In the genomic region with DNA sequence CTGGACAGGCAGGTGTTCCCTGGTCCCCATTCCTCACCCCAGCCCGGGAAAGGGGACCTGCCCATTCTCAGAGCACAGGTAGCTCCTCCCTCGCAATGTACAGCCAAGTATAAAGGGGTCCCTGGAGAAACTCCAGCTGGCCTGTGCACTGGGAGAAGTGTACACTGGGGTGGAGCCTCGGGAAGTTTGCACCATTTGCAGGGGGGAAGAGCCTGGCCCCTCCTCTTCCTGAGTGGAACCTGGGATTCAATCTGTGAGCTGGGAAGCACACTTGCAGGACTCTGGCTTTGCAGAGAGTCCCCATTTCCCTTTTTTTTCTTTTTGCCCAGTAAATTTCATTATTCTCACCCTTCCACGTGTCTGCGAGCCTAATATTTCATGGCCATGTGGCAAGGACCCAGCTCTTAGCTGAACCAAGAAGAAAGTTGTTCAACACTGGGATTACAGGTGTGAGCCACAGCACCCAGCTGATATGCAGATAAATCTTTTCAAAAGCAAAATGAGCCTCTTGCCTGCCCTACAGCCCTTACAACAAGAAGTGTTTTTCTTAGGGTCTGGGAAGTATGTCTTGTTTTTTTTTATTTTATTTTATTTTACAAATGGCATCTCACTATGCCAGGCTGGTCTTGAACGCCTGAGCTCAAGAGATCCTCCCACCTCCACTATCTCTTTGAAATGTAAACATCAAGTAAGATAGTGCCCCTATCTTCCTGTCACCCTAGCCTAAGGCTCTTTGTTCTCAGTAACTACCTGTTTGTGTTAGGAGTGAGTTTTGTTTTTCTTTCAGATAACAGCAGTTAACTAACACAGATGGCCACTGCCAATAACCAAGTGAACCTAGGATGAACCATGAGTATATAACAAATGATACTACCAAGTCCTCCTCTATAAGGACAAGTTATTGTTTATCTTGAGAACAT, we compare ENCODE assay signal across 1 cellular context.
TF ChIP-seq lines count a peak whose summit lies in the region.

No MANE protein-coding gene starts in this region.

TF ChIP-seq in HepG2, 621 proteins besides CTCF, POLR2A, EP300 and RAD21 (continued from another document and continues in another):
- TF ChIP-seq SOX13 (IDR thresholded peaks at IDR 0.05) (peak; percentile 82), SOX13 (CRISPR knock-in tag; conservative IDR thresholded peaks at IDR 0.05 in 1 of 2, IDR thresholded peaks at IDR 0.05 in 1 of 2) (peak in 1 of 2 experiments; percentile 99; a peak in 2 of 4 replicates), REPIN1 (CRISPR knock-in tag; IDR thresholded peaks at IDR 0.05; ENCODE audit: borderline replicate concordance, low read depth) (no peak), MAFK (conservative IDR thresholded peaks at IDR 0.05 in 1 of 2, IDR thresholded peaks at IDR 0.05 in 1 of 2; ENCODE audit: low read length in 2 of 2) (no peak), HMGA1 (CRISPR knock-in tag; conservative IDR thresholded peaks at IDR 0.05) (no peak), ZNF713 (CRISPR knock-in tag; IDR thresholded peaks at IDR 0.05) (no peak), SOX6 (IDR thresholded peaks at IDR 0.05) (no peak), SOX6 (CRISPR knock-in tag; IDR thresholded peaks at IDR 0.05) (peak; percentile 98), NFYB (CRISPR knock-in tag; IDR thresholded peaks at IDR 0.05) (no peak), ZNF264 (CRISPR knock-in tag; IDR thresholded peaks at IDR 0.05) (peak; percentile 54; the same call in 1 of the 2 replicates), ZNF207 (IDR thresholded peaks at IDR 0.05; ENCODE audit: borderline replicate concordance) (no peak), SP5 (CRISPR knock-in tag; IDR thresholded peaks at IDR 0.05; ENCODE audit: borderline replicate concordance, low read depth) (peak; percentile 97), HNRNPH1 (optimal IDR thresholded peaks at IDR 0.05; ENCODE audit: low read depth, low read length) (no peak), NFKBIZ (CRISPR knock-in tag; IDR thresholded peaks at IDR 0.05) (0 out of 2 replicates have a peak, but pooled peaks have one; percentile 46), ZNF570 (CRISPR knock-in tag; IDR thresholded peaks at IDR 0.05; ENCODE audit: borderline replicate concordance) (no peak), RARA (CRISPR knock-in tag; IDR thresholded peaks at IDR 0.05) (peak; percentile 96), HDAC1 (CRISPR knock-in tag; IDR thresholded peaks at IDR 0.05) (peak; percentile 62), PHF5A (CRISPR knock-in tag; IDR thresholded peaks at IDR 0.05; ENCODE audit: low read depth, unreplicated experiment) (no peak), PHF8 (CRISPR knock-in tag; IDR thresholded peaks at IDR 0.05) (no peak), HNF4G (IDR thresholded peaks at IDR 0.05; ENCODE audit: borderline replicate concordance, low read depth, low read length) (no peak), HNF4G (CRISPR knock-in tag; IDR thresholded peaks at IDR 0.05; ENCODE audit: borderline replicate concordance, low read depth) (no peak), ZNF12 (CRISPR knock-in tag; IDR thresholded peaks at IDR 0.05) (peak; percentile 84; the same call in 1 of the 2 replicates), GATAD2A (CRISPR knock-in tag; IDR thresholded peaks at IDR 0.05) (peak; percentile 77), SP4 (CRISPR knock-in tag; IDR thresholded peaks at IDR 0.05) (no peak), ZBTB20 (CRISPR knock-in tag; IDR thresholded peaks at IDR 0.05; ENCODE audit: borderline replicate concordance, low read depth) (peak; percentile 61), NFE2 (CRISPR knock-in tag; IDR thresholded peaks at IDR 0.05) (no peak), TSC22D2 (CRISPR knock-in tag; IDR thresholded peaks at IDR 0.05; ENCODE audit: borderline replicate concordance) (no peak), SRY (CRISPR knock-in tag; IDR thresholded peaks at IDR 0.05) (no peak), SAP130 (CRISPR knock-in tag; IDR thresholded peaks at IDR 0.05; ENCODE audit: low read depth) (peak; percentile 82)
- TF ChIP-seq, protein P1, sequence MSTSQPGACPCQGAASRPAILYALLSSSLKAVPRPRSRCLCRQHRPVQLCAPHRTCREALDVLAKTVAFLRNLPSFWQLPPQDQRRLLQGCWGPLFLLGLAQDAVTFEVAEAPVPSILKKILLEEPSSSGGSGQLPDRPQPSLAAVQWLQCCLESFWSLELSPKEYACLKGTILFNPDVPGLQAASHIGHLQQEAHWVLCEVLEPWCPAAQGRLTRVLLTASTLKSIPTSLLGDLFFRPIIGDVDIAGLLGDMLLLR (CRISPR knock-in tag; IDR thresholded peaks at IDR 0.05), result no peak
- TF ChIP-seq, protein P2, sequence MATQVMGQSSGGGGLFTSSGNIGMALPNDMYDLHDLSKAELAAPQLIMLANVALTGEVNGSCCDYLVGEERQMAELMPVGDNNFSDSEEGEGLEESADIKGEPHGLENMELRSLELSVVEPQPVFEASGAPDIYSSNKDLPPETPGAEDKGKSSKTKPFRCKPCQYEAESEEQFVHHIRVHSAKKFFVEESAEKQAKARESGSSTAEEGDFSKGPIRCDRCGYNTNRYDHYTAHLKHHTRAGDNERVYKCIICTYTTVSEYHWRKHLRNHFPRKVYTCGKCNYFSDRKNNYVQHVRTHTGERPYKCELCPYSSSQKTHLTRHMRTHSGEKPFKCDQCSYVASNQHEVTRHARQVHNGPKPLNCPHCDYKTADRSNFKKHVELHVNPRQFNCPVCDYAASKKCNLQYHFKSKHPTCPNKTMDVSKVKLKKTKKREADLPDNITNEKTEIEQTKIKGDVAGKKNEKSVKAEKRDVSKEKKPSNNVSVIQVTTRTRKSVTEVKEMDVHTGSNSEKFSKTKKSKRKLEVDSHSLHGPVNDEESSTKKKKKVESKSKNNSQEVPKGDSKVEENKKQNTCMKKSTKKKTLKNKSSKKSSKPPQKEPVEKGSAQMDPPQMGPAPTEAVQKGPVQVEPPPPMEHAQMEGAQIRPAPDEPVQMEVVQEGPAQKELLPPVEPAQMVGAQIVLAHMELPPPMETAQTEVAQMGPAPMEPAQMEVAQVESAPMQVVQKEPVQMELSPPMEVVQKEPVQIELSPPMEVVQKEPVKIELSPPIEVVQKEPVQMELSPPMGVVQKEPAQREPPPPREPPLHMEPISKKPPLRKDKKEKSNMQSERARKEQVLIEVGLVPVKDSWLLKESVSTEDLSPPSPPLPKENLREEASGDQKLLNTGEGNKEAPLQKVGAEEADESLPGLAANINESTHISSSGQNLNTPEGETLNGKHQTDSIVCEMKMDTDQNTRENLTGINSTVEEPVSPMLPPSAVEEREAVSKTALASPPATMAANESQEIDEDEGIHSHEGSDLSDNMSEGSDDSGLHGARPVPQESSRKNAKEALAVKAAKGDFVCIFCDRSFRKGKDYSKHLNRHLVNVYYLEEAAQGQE (IDR thresholded peaks at IDR 0.05; ENCODE audit: borderline replicate concordance in 1 of 2, low read depth in 1 of 2, low read length in 2 of 2), result no peak
- TF ChIP-seq, protein P3, sequence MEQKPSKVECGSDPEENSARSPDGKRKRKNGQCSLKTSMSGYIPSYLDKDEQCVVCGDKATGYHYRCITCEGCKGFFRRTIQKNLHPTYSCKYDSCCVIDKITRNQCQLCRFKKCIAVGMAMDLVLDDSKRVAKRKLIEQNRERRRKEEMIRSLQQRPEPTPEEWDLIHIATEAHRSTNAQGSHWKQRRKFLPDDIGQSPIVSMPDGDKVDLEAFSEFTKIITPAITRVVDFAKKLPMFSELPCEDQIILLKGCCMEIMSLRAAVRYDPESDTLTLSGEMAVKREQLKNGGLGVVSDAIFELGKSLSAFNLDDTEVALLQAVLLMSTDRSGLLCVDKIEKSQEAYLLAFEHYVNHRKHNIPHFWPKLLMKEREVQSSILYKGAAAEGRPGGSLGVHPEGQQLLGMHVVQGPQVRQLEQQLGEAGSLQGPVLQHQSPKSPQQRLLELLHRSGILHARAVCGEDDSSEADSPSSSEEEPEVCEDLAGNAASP (CRISPR knock-in tag; IDR thresholded peaks at IDR 0.05; ENCODE audit: borderline replicate concordance), result peak; percentile 91
- TF ChIP-seq, protein P4, sequence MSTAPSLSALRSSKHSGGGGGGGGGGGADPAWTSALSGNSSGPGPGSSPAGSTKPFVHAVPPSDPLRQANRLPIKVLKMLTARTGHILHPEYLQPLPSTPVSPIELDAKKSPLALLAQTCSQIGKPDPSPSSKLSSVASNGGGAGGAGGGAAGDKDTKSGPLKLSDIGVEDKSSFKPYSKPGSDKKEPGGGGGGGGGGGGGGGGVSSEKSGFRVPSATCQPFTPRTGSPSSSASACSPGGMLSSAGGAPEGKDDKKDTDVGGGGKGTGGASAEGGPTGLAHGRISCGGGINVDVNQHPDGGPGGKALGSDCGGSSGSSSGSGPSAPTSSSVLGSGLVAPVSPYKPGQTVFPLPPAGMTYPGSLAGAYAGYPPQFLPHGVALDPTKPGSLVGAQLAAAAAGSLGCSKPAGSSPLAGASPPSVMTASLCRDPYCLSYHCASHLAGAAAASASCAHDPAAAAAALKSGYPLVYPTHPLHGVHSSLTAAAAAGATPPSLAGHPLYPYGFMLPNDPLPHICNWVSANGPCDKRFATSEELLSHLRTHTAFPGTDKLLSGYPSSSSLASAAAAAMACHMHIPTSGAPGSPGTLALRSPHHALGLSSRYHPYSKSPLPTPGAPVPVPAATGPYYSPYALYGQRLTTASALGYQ (CRISPR knock-in tag; IDR thresholded peaks at IDR 0.05), result peak; percentile 94
- TF ChIP-seq, protein P5, sequence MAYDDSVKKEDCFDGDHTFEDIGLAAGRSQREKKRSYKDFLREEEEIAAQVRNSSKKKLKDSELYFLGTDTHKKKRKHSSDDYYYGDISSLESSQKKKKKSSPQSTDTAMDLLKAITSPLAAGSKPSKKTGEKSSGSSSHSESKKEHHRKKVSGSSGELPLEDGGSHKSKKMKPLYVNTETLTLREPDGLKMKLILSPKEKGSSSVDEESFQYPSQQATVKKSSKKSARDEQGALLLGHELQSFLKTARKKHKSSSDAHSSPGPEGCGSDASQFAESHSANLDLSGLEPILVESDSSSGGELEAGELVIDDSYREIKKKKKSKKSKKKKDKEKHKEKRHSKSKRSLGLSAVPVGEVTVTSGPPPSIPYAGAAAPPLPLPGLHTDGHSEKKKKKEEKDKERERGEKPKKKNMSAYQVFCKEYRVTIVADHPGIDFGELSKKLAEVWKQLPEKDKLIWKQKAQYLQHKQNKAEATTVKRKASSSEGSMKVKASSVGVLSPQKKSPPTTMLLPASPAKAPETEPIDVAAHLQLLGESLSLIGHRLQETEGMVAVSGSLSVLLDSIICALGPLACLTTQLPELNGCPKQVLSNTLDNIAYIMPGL (CRISPR knock-in tag; IDR thresholded peaks at IDR 0.05; ENCODE audit: borderline replicate concordance in 1 of 2, low read depth in 1 of 2), result peak in 1 of 2 experiments; percentile 25; a peak in 1 of 4 replicates
- TF ChIP-seq, protein P6, sequence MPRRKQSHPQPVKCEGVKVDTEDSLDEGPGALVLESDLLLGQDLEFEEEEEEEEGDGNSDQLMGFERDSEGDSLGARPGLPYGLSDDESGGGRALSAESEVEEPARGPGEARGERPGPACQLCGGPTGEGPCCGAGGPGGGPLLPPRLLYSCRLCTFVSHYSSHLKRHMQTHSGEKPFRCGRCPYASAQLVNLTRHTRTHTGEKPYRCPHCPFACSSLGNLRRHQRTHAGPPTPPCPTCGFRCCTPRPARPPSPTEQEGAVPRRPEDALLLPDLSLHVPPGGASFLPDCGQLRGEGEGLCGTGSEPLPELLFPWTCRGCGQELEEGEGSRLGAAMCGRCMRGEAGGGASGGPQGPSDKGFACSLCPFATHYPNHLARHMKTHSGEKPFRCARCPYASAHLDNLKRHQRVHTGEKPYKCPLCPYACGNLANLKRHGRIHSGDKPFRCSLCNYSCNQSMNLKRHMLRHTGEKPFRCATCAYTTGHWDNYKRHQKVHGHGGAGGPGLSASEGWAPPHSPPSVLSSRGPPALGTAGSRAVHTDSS (CRISPR knock-in tag; conservative IDR thresholded peaks at IDR 0.05), result no peak
- TF ChIP-seq, protein P7, sequence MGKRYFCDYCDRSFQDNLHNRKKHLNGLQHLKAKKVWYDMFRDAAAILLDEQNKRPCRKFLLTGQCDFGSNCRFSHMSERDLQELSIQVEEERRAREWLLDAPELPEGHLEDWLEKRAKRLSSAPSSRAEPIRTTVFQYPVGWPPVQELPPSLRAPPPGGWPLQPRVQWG (CRISPR knock-in tag; IDR thresholded peaks at IDR 0.05; ENCODE audit: borderline replicate concordance, low read depth), result no peak
- TF ChIP-seq, protein P8, sequence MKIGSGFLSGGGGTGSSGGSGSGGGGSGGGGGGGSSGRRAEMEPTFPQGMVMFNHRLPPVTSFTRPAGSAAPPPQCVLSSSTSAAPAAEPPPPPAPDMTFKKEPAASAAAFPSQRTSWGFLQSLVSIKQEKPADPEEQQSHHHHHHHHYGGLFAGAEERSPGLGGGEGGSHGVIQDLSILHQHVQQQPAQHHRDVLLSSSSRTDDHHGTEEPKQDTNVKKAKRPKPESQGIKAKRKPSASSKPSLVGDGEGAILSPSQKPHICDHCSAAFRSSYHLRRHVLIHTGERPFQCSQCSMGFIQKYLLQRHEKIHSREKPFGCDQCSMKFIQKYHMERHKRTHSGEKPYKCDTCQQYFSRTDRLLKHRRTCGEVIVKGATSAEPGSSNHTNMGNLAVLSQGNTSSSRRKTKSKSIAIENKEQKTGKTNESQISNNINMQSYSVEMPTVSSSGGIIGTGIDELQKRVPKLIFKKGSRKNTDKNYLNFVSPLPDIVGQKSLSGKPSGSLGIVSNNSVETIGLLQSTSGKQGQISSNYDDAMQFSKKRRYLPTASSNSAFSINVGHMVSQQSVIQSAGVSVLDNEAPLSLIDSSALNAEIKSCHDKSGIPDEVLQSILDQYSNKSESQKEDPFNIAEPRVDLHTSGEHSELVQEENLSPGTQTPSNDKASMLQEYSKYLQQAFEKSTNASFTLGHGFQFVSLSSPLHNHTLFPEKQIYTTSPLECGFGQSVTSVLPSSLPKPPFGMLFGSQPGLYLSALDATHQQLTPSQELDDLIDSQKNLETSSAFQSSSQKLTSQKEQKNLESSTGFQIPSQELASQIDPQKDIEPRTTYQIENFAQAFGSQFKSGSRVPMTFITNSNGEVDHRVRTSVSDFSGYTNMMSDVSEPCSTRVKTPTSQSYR (CRISPR knock-in tag; IDR thresholded peaks at IDR 0.05; ENCODE audit: borderline replicate concordance), result peak; percentile 43; the same call in 1 of the 2 replicates
- TF ChIP-seq, protein P9, sequence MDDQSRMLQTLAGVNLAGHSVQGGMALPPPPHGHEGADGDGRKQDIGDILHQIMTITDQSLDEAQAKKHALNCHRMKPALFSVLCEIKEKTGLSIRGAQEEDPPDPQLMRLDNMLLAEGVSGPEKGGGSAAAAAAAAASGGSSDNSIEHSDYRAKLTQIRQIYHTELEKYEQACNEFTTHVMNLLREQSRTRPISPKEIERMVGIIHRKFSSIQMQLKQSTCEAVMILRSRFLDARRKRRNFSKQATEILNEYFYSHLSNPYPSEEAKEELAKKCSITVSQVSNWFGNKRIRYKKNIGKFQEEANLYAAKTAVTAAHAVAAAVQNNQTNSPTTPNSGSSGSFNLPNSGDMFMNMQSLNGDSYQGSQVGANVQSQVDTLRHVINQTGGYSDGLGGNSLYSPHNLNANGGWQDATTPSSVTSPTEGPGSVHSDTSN (CRISPR knock-in tag; IDR thresholded peaks at IDR 0.05; ENCODE audit: borderline replicate concordance), result no peak
- TF ChIP-seq, protein P10, sequence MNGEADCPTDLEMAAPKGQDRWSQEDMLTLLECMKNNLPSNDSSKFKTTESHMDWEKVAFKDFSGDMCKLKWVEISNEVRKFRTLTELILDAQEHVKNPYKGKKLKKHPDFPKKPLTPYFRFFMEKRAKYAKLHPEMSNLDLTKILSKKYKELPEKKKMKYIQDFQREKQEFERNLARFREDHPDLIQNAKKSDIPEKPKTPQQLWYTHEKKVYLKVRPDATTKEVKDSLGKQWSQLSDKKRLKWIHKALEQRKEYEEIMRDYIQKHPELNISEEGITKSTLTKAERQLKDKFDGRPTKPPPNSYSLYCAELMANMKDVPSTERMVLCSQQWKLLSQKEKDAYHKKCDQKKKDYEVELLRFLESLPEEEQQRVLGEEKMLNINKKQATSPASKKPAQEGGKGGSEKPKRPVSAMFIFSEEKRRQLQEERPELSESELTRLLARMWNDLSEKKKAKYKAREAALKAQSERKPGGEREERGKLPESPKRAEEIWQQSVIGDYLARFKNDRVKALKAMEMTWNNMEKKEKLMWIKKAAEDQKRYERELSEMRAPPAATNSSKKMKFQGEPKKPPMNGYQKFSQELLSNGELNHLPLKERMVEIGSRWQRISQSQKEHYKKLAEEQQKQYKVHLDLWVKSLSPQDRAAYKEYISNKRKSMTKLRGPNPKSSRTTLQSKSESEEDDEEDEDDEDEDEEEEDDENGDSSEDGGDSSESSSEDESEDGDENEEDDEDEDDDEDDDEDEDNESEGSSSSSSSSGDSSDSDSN (CRISPR knock-in tag; IDR thresholded peaks at IDR 0.05), result no peak
